Comparison of ENCODE assay signal across 28 cellular contexts in the genomic region with DNA sequence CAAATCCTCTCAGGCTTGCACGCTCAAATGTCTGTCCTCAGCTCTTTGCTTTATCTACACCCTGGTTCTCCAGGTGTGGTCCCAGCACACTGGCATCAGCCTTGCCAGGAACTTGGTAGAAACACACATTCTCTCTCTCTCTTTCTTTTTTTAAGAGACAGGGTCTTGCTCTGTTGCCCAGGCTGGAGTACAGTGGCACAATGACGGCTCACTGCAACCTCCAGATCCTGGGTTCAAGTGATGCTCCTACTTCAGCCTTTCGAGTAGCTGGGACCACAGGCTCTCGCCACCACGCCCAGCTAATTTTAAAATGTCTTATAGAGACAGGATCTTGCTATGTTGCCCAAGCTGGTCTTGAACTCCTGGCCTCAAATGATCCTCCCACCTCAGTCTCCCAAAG.
"Had no signal": no experiment of that assay in that cellular context is flagged by ENCODE, and none has a peak within 500 bp of the region (broad histone marks: within the 10 kb centered on the region; RNA-seq: fewer than 3 reads in every experiment).

No MANE protein-coding gene starts in this region.

- H3K4me1 ChIP-seq: gastrocnemius medialis, heart left ventricle, parathyroid adenoma, right lobe of liver, tibial nerve, upper lobe of left lung had no signal

- H3K4me2 ChIP-seq: hepatocyte had no signal

- H3K4me3 Mint-ChIP-seq: endodermal cell; memory B cell; natural killer cell treated with Interleukin-12 subunit alpha and Interleukin-12 subunit beta and Interleukin-15 and Interleukin-18, amount 100 ng/mL, for 72 hours; neural crest cell; stimulated activated naive B cell treated with anti-CD40 and anti-IgM and Interleukin-4, amounts not matched to agents 10 μg/mL and 1 μg/mL and 100 μg/mL, for 72 hours; stimulated activated naive CD8-positive, alpha-beta T cell treated with anti-CD3 and anti-CD28 coated beads, Interleukin-15, Interleukin-2, amounts not matched to agents 100 ng/mL and 50 ng/mL, for 24 hours had no signal

- H3K36me3 ChIP-seq: gastrocnemius medialis, heart left ventricle, neutrophil, right lobe of liver, thoracic aorta, tibial nerve had no signal

- H3K9ac ChIP-seq: parathyroid adenoma had no signal

- H3K4me3 ChIP-seq: dorsolateral prefrontal cortex, gastrocnemius medialis, heart left ventricle, hepatocyte, lung, right lobe of liver, thoracic aorta, tibial nerve, upper lobe of left lung had no signal

- H3K27ac Mint-ChIP-seq: endodermal cell; memory B cell; progenitor cell of endocrine pancreas; stimulated activated naive B cell treated with anti-CD40 and anti-IgM and Interleukin-4, amounts not matched to agents 10 μg/mL and 1 μg/mL and 100 μg/mL, for 72 hours; stimulated activated naive CD8-positive, alpha-beta T cell treated with anti-CD3 and anti-CD28 coated beads, Interleukin-15, Interleukin-2, amounts not matched to agents 100 ng/mL and 50 ng/mL, for 24 hours had no signal

- H3K27me3 ChIP-seq: dorsolateral prefrontal cortex, gastrocnemius medialis, heart left ventricle, hepatocyte, neutrophil, right lobe of liver, tibial nerve, upper lobe of left lung had no signal

- H3K27ac ChIP-seq: epithelial cell of prostate, gastrocnemius medialis, heart left ventricle, hepatocyte, neutrophil, parathyroid adenoma, right lobe of liver, thoracic aorta, tibial nerve, upper lobe of left lung had no signal

- DNase-seq: dorsolateral prefrontal cortex; effector CD4-positive, alpha-beta T cell; endodermal cell; foreskin fibroblast; gastrocnemius medialis; heart left ventricle; kidney; right lobe of liver; small intestine; stimulated activated CD4-positive, alpha-beta T cell treated with anti-CD3 and anti-CD28 coated beads, Interleukin-15, amount 100 ng/mL, for 24 hours; stimulated activated CD4-positive, alpha-beta T cell treated with anti-CD3 and anti-CD28 coated beads, Interleukin-2, amount 100 ng/mL, for 48 hours; stimulated activated naive B cell treated with anti-CD40 and anti-IgM and Interleukin-4, amounts not matched to agents 10 μg/mL and 1 μg/mL and 100 μg/mL, for 72 hours; upper lobe of left lung had no signal

- H2AFZ ChIP-seq: hepatocyte, parathyroid adenoma had no signal

- ATAC-seq: esophagus mucosa; gastrocnemius medialis; heart left ventricle; left lobe of liver; natural killer cell treated with Interleukin-12 subunit alpha and Interleukin-12 subunit beta and Interleukin-15 and Interleukin-18, amount 100 ng/mL, for 72 hours; right lobe of liver; stimulated activated naive B cell treated with anti-CD40 and anti-IgM and Interleukin-4, amounts not matched to agents 10 μg/mL and 1 μg/mL and 100 μg/mL, for 72 hours had no signal

- FAIRE-seq: kidney, small intestine, urothelium cell line had no signal

- H3K36me3 Mint-ChIP-seq: memory B cell; natural killer cell treated with Interleukin-12 subunit alpha and Interleukin-12 subunit beta and Interleukin-15 and Interleukin-18, amount 100 ng/mL, for 72 hours; stimulated activated naive B cell treated with anti-CD40 and anti-IgM and Interleukin-4, amounts not matched to agents 10 μg/mL and 1 μg/mL and 100 μg/mL, for 72 hours had no signal

- H3K9me3 Mint-ChIP-seq: endodermal cell; memory B cell; natural killer cell treated with Interleukin-12 subunit alpha and Interleukin-12 subunit beta and Interleukin-15 and Interleukin-18, amount 100 ng/mL, for 72 hours; neural crest cell; stimulated activated naive CD8-positive, alpha-beta T cell treated with anti-CD3 and anti-CD28 coated beads, Interleukin-15, Interleukin-2, amounts not matched to agents 100 ng/mL and 50 ng/mL, for 24 hours had no signal

- H3K27me3 Mint-ChIP-seq: natural killer cell treated with Interleukin-12 subunit alpha and Interleukin-12 subunit beta and Interleukin-15 and Interleukin-18, amount 100 ng/mL, for 72 hours; progenitor cell of endocrine pancreas; stimulated activated naive CD8-positive, alpha-beta T cell treated with anti-CD3 and anti-CD28 coated beads, Interleukin-15, Interleukin-2, amounts not matched to agents 100 ng/mL and 50 ng/mL, for 24 hours had no signal

- H3K9me3 ChIP-seq: gastrocnemius medialis, heart left ventricle, neutrophil, right lobe of liver, thoracic aorta, tibial nerve, upper lobe of left lung had no signal

- H3K4me1 Mint-ChIP-seq: endodermal cell had no signal
